ENCODE assay signal across 14 cellular contexts in genomic region chr19:38281820-38282566, GRCh38. TPM values are rescaled to one million over a fixed set of nuclear protein-coding genes. Genes with fewer than 3 reads are reported as not detected.
DNase-seq lines count a peak whose midpoint lies in the region; ATAC-seq and TF ChIP-seq lines count a peak whose summit lies in the region.
"Had no signal": no experiment of that assay in that cellular context is flagged by ENCODE, and none has a peak within 500 bp of the region (broad histone marks: within the 10 kb centered on the region; RNA-seq: fewer than 3 reads in every experiment).

No MANE protein-coding gene starts in this region.

- peak overlapping the region; percentile 27 for H3K27ac Mint-ChIP-seq in activated naive CD8-positive, alpha-beta T cell treated with anti-CD3 and anti-CD28 coated beads, Interleukin-2, amount 10 ng/mL, durations not matched to agents 7 days and 5 days

- H3K4me1 Mint-ChIP-seq in activated naive CD8-positive, alpha-beta T cell treated with anti-CD3 and anti-CD28 coated beads, Interleukin-2, amount 10 ng/mL, durations not matched to agents 7 days and 5 days = peaks cover 11% of the 10 kb centered on the region

- no peaks in the 10 kb centered on the region for H3K27me3 ChIP-seq in upper lobe of right lung
- H3K27me3 ChIP-seq: body of pancreas, left lung, pancreas had no signal

- peak; percentile 24 for ATAC-seq in left ventricle myocardium superior
- ATAC-seq in Right ventricle myocardium inferior = no peak
- ATAC-seq in activated naive CD8-positive, alpha-beta T cell treated with anti-CD3 and anti-CD28 coated beads, Interleukin-2, amount 10 ng/mL, durations not matched to agents 7 days and 5 days (ENCODE audit: low read depth) = peak; percentile 65
- ATAC-seq in upper lobe of right lung = no peak
- no peak for ATAC-seq in GM21619 (IDR thresholded peaks at IDR 0.05; ENCODE audit: unreplicated experiment)
- no peak for ATAC-seq in GM21360 (IDR thresholded peaks at IDR 0.05; ENCODE audit: unreplicated experiment)
- ATAC-seq: body of pancreas had no signal

- H3K27me3 Mint-ChIP-seq in activated naive CD8-positive, alpha-beta T cell treated with anti-CD3 and anti-CD28 coated beads, Interleukin-2, amount 10 ng/mL, durations not matched to agents 7 days and 5 days = no peaks in the 10 kb centered on the region

- peak overlapping the region; percentile 72 for H3K27ac ChIP-seq in upper lobe of right lung
- H3K27ac ChIP-seq: left lung had no signal

- peaks cover 3% of the 10 kb centered on the region for H3K36me3 Mint-ChIP-seq in activated naive CD8-positive, alpha-beta T cell treated with anti-CD3 and anti-CD28 coated beads, Interleukin-2, amount 10 ng/mL, durations not matched to agents 7 days and 5 days

- no peaks in the 10 kb centered on the region for H3K36me3 ChIP-seq in upper lobe of right lung
- H3K36me3 ChIP-seq: pancreas had no signal

- intact Hi-C loops in left ventricle myocardium superior (cut with micrococcal nuclease) (no loop called here), Right ventricle myocardium inferior (cut with DNase I) (no loop called here), upper lobe of right lung (cut with DNase I) (no loop called here)

- no peak overlapping the region for H3K4me3 Mint-ChIP-seq in activated naive CD8-positive, alpha-beta T cell treated with anti-CD3 and anti-CD28 coated beads, Interleukin-2, amount 10 ng/mL, durations not matched to agents 7 days and 5 days

- DNase-seq in left ventricle myocardium superior (no peak), Right ventricle myocardium inferior (ENCODE audit: missing footprints) (no peak), upper lobe of right lung (no peak)
- no peak for DNase-seq in activated naive CD8-positive, alpha-beta T cell treated with anti-CD3 and anti-CD28 coated beads, Interleukin-2, amount 10 ng/mL, durations not matched to agents 7 days and 5 days
- DNase-seq: glutamatergic neuron; NCI-H1105; NK-92 treated with Interleukin-12 subunit alpha and Interleukin-12 subunit beta, amount 100 ng/mL, for 24 hours; pancreas; stimulated activated CD4-positive, alpha-beta T cell treated with anti-CD3 and anti-CD28 coated beads, Interleukin-2, amount 100 ng/mL, for 48 hours had no signal

- no peaks in the 10 kb centered on the region for H3K9me3 Mint-ChIP-seq in activated naive CD8-positive, alpha-beta T cell treated with anti-CD3 and anti-CD28 coated beads, Interleukin-2, amount 10 ng/mL, durations not matched to agents 7 days and 5 days

- no peak overlapping the region for H3K4me3 ChIP-seq in upper lobe of right lung
- H3K4me3 ChIP-seq: body of pancreas, left lung, pancreas had no signal

- H3K9me3 ChIP-seq in upper lobe of right lung = no peaks in the 10 kb centered on the region
- H3K9me3 ChIP-seq: body of pancreas, left lung, pancreas had no signal

- no peak for TF ChIP-seq CTCF in upper lobe of right lung (IDR thresholded peaks at IDR 0.05)

- H3K4me1 ChIP-seq in upper lobe of right lung = peaks cover 55% of the 10 kb centered on the region

- POLR2A ChIA-PET in activated naive CD8-positive, alpha-beta T cell treated with anti-CD3 and anti-CD28 coated beads, Interleukin-2, amount 10 ng/mL, durations not matched to agents 7 days and 5 days (lab: Charles Lee) = no interaction called here

RNA-seq across cellular contexts. Expression of gene SPINT2, which starts 17.6 kb away (rescaled TPM):
- 9.9 TPM for total RNA-seq in left ventricle myocardium superior
- 9.1 TPM for total RNA-seq in Right ventricle myocardium inferior
- 10 to 100 TPM; 50.3 to 60.9 TPM for total RNA-seq in activated naive CD8-positive, alpha-beta T cell treated with anti-CD3 and anti-CD28 coated beads, Interleukin-2, amount 10 ng/mL, durations not matched to agents 7 days and 5 days
- total RNA-seq in upper lobe of right lung = 231 TPM

RNA-seq across cellular contexts. Expression of gene C19orf33, which starts 22.1 kb away (rescaled TPM):
- total RNA-seq in left ventricle myocardium superior (1.5 TPM), Right ventricle myocardium inferior (6.7 TPM), upper lobe of right lung (63.0 TPM)
- total RNA-seq in activated naive CD8-positive, alpha-beta T cell treated with anti-CD3 and anti-CD28 coated beads, Interleukin-2, amount 10 ng/mL, durations not matched to agents 7 days and 5 days = not detected
- total RNA-seq: G401 had no signal

RNA-seq across cellular contexts. Expression of gene PPP1R14A, which starts 25.8 kb away (rescaled TPM):
- 27.6 TPM for total RNA-seq in left ventricle myocardium superior
- total RNA-seq in Right ventricle myocardium inferior = 35.9 TPM
- not detected for total RNA-seq in activated naive CD8-positive, alpha-beta T cell treated with anti-CD3 and anti-CD28 coated beads, Interleukin-2, amount 10 ng/mL, durations not matched to agents 7 days and 5 days
- total RNA-seq in upper lobe of right lung = 113 TPM

RNA-seq across cellular contexts. Expression of gene YIF1B, which starts 33.8 kb away (rescaled TPM):
- 33.8 TPM for total RNA-seq in left ventricle myocardium superior
- 34.7 TPM for total RNA-seq in Right ventricle myocardium inferior
- total RNA-seq in activated naive CD8-positive, alpha-beta T cell treated with anti-CD3 and anti-CD28 coated beads, Interleukin-2, amount 10 ng/mL, durations not matched to agents 7 days and 5 days = 10 to 100 TPM; 59.9 to 65.5 TPM
- 37.3 TPM for total RNA-seq in upper lobe of right lung

RNA-seq across cellular contexts. Expression of gene KCNK6, which starts 37.7 kb away (rescaled TPM):
- total RNA-seq in left ventricle myocardium superior = 5.5 TPM
- total RNA-seq in Right ventricle myocardium inferior = 7.2 TPM
- total RNA-seq in activated naive CD8-positive, alpha-beta T cell treated with anti-CD3 and anti-CD28 coated beads, Interleukin-2, amount 10 ng/mL, durations not matched to agents 7 days and 5 days = 10 to 100 TPM; 12.9 to 13.3 TPM
- total RNA-seq in upper lobe of right lung = 13.1 TPM

Comparison
In these comparisons a context has a peak if more than half of its experiments do, and no peak if none do; other contexts are left out.
1. ATAC-seq: peak in left ventricle myocardium superior (single experiment) and activated naive CD8-positive, alpha-beta T cell treated with anti-CD3 and anti-CD28 coated beads, Interleukin-2, amount 10 ng/mL, durations not matched to agents 7 days and 5 days (single experiment); none in Right ventricle myocardium inferior (single experiment), upper lobe of right lung (single experiment), GM21619 (single experiment) and GM21360 (single experiment).
2. RNA of gene PPP1R14A, which starts 25.8 kb away (total RNA-seq): 113 TPM in upper lobe of right lung (single experiment), 35.9 TPM in Right ventricle myocardium inferior (single experiment) and 27.6 TPM in left ventricle myocardium superior (single experiment); not detected in activated naive CD8-positive, alpha-beta T cell treated with anti-CD3 and anti-CD28 coated beads, Interleukin-2, amount 10 ng/mL, durations not matched to agents 7 days and 5 days; every median in the first group is over 10 times any median in the second.